Comparison of ENCODE assay signal across 7 cellular contexts in genomic region chr19:21358768-21359451, GRCh38.
A peak's percentile ranks its signal among the peaks of the same experiment; 100 is the strongest.
DNase-seq lines count a peak whose midpoint lies in the region; ATAC-seq lines count a peak whose summit lies in the region.

Gene ZNF738, plus strand, starts transcription at chr19:21359000. Its CDS starts 141 bp downstream, at chr19:21359141.

- peak; percentile 96 for ATAC-seq in GM18502 (IDR thresholded peaks at IDR 0.05; ENCODE audit: poor library complexity, unreplicated experiment)
- ATAC-seq in HG02938 (IDR thresholded peaks at IDR 0.05; ENCODE audit: unreplicated experiment) = peak; percentile 94

- H3K27me3 ChIP-seq in iPS-15b (ENCODE audit: control insufficient read depth, insufficient read depth, low read length) = no peaks in the 10 kb centered on the region

- H3K36me3 ChIP-seq in iPS-15b (ENCODE audit: control insufficient read depth, insufficient read depth, low read length) = peaks cover 6% of the 10 kb centered on the region

- no peaks in the 10 kb centered on the region for H3K4me1 ChIP-seq in iPS-15b (ENCODE audit: control insufficient read depth, insufficient read depth, low read length)

- H3K9ac ChIP-seq in iPS-15b (ENCODE audit: low read depth, low read length) = peak within 1 kb of the TSS; percentile 97

- H3K4me3 ChIP-seq in iPS-15b (ENCODE audit: low read depth, low read length) (peak within 1 kb of the TSS; percentile 100), skeletal muscle cell (ENCODE audit: low read depth, low read length) (peak within 1 kb of the TSS; percentile 87)

- no peaks in the 10 kb centered on the region for H3K9me3 ChIP-seq in iPS-15b (ENCODE audit: control insufficient read depth, insufficient read depth, low read length)

- DNase-seq in NCI-H2029 (lab: John Stamatoyannopoulos, UW) = peak; percentile 96
- DNase-seq in UCSD-AML1 (lab: John Stamatoyannopoulos, UW; ENCODE audit: unreplicated experiment) = peak; percentile 80
- peak; percentile 85 for DNase-seq in brain pericyte (ENCODE audit: low read depth, low spot score)
- DNase-seq in skeletal muscle cell (ENCODE audit: low read depth) = peak; percentile 87

Comparison
In these comparisons a context has a peak if more than half of its experiments do, and no peak if none do; other contexts are left out.
1. Peak in every context shown above with its lines: DNase-seq, ATAC-seq and H3K4me3 ChIP-seq.